16 cellular contexts compared by ENCODE assay signal in genomic region chr6:52636830-52637229, GRCh38. TPM values are rescaled to one million over a fixed set of nuclear protein-coding genes. Genes with fewer than 3 reads are reported as not detected.
DNase-seq lines count a peak whose midpoint lies in the region; ATAC-seq and TF ChIP-seq lines count a peak whose summit lies in the region.
"Had no signal": no experiment of that assay in that cellular context is flagged by ENCODE, and none has a peak within 500 bp of the region (broad histone marks: within the 10 kb centered on the region; RNA-seq: fewer than 3 reads in every experiment).

No MANE protein-coding gene starts in this region.

- WGBS in right lobe of liver (ENCODE audit: insufficient coverage, low coverage, low lambda C conversion rate, missing lambda C conversion rate), result 17% methylated on average over 2 of the region's 2 CpGs

- no peak for DNase-seq in left lung
- DNase-seq in right lobe of liver, result no peak
- no peak for DNase-seq in activated CD8-positive, alpha-beta T cell treated with anti-CD3 and anti-CD28 coated beads for 36 hours
- DNase-seq in GM13976 (ENCODE audit: low spot score), result no peak
- DNase-seq: C1 segment of cervical spinal cord; Calu3; CD4-positive, alpha-beta memory T cell; COR-L47; DND-41; H9; HFFc6 had no signal

- H3K27me3 Mint-ChIP-seq in nephron (ENCODE audit: low read depth), result no peaks in the 10 kb centered on the region
- peaks cover 15% of the 10 kb centered on the region for H3K27me3 Mint-ChIP-seq in activated CD8-positive, alpha-beta T cell treated with anti-CD3 and anti-CD28 coated beads for 36 hours

- ATAC-seq in left lung (peak; percentile 62), right lobe of liver (peak; percentile 75 to 95 (median 84)), HG03378 (IDR thresholded peaks at IDR 0.05; ENCODE audit: unreplicated experiment) (no peak), GM18502 (IDR thresholded peaks at IDR 0.05; ENCODE audit: poor library complexity, unreplicated experiment) (no peak)
- no peak for ATAC-seq in activated CD8-positive, alpha-beta T cell treated with anti-CD3 and anti-CD28 coated beads for 36 hours
- ATAC-seq: GM23338, HCT116 had no signal

- no peaks in the 10 kb centered on the region for H3K36me3 Mint-ChIP-seq in nephron (ENCODE audit: low read depth)
- H3K36me3 Mint-ChIP-seq in activated CD8-positive, alpha-beta T cell treated with anti-CD3 and anti-CD28 coated beads for 36 hours (ENCODE audit: low read depth), result no peaks in the 10 kb centered on the region
- H3K36me3 Mint-ChIP-seq: CD4-positive, alpha-beta memory T cell had no signal

- intact Hi-C loops in left lung (cut with DNase I) (no loop called here), right lobe of liver (cut with DNase I) (no loop called here)
- intact Hi-C loops in activated CD8-positive, alpha-beta T cell treated with anti-CD3 and anti-CD28 coated beads for 36 hours (cut with micrococcal nuclease), result no loop called here

- no peaks in the 10 kb centered on the region for H3K9me3 ChIP-seq in left lung
- H3K9me3 ChIP-seq in right lobe of liver, result no peaks in the 10 kb centered on the region

- no peaks in the 10 kb centered on the region for H3K9me3 Mint-ChIP-seq in nephron
- H3K9me3 Mint-ChIP-seq in activated CD8-positive, alpha-beta T cell treated with anti-CD3 and anti-CD28 coated beads for 36 hours, result no peaks in the 10 kb centered on the region
- H3K9me3 Mint-ChIP-seq: CD4-positive, alpha-beta memory T cell; GM23338; H9; HFFc6 had no signal

- H3K27ac Mint-ChIP-seq in nephron, result peak overlapping the region in 2 of 3 experiments; percentile 5 to 20
- no peak overlapping the region for H3K27ac Mint-ChIP-seq in activated CD8-positive, alpha-beta T cell treated with anti-CD3 and anti-CD28 coated beads for 36 hours
- H3K27ac Mint-ChIP-seq: CD4-positive, alpha-beta memory T cell; GM23338; H9; HFFc6 had no signal

- H3K27ac ChIP-seq in left lung (no peak overlapping the region), right lobe of liver (no peak overlapping the region)

- H3K4me1 Mint-ChIP-seq in nephron, result peaks cover 21% of the 10 kb centered on the region
- peaks cover 12% of the 10 kb centered on the region for H3K4me1 Mint-ChIP-seq in activated CD8-positive, alpha-beta T cell treated with anti-CD3 and anti-CD28 coated beads for 36 hours (ENCODE audit: low read depth)

- TF ChIP-seq CTCF in left lung (IDR thresholded peaks at IDR 0.05) (no peak), right lobe of liver (IDR thresholded peaks at IDR 0.05) (no peak), nephron (IDR thresholded peaks at IDR 0.05; ENCODE audit: unreplicated experiment in 3 of 3) (no peak), GM13976 (IDR thresholded peaks at IDR 0.05; ENCODE audit: borderline replicate concordance, control extremely low read depth, extremely low read depth, insufficient read depth, missing control alignments) (no peak)
- no peak for TF ChIP-seq CTCF in activated CD8-positive, alpha-beta T cell treated with anti-CD3 and anti-CD28 coated beads for 36 hours (IDR thresholded peaks at IDR 0.05)

- H3K4me1 ChIP-seq in left lung (peaks cover 0 to 20% of the 10 kb centered on the region in 2 donors), right lobe of liver (peaks cover 0 to 8% (median 0%) of the 10 kb centered on the region in 4 donors)

- no peak for TF ChIP-seq POLR2A in right lobe of liver (IDR thresholded peaks at IDR 0.05)

- in situ Hi-C loops in GM13976 (cut with MboI; ENCODE audit: low sequenced_read_pairs, unreplicated experiment), result no loop called here

- CTCF ChIA-PET in activated CD8-positive, alpha-beta T cell treated with anti-CD3 and anti-CD28 coated beads for 36 hours (lab: Charles Lee), result interaction anchor here (3.6 kb wide), 1 partner anchor 15 kb away, joined by 31 read pairs; no protein-coding TSS in a partner anchor

- H3K27me3 ChIP-seq in left lung, result peaks cover 0 to 16% of the 10 kb centered on the region in 2 donors
- H3K27me3 ChIP-seq in right lobe of liver, result no peaks in the 10 kb centered on the region

- POLR2A ChIA-PET in activated CD8-positive, alpha-beta T cell treated with anti-CD3 and anti-CD28 coated beads for 36 hours (lab: Charles Lee), result no interaction called here

- no peak overlapping the region for H3K4me3 Mint-ChIP-seq in nephron
- H3K4me3 Mint-ChIP-seq in activated CD8-positive, alpha-beta T cell treated with anti-CD3 and anti-CD28 coated beads for 36 hours, result no peak overlapping the region
- H3K4me3 Mint-ChIP-seq: CD4-positive, alpha-beta memory T cell; GM23338; H9; HFFc6 had no signal

- H3K4me3 ChIP-seq in left lung (no peak overlapping the region), right lobe of liver (no peak overlapping the region)
- H3K4me3 ChIP-seq: GM23338 had no signal

- H3K36me3 ChIP-seq in left lung, result no peaks in the 10 kb centered on the region
- no peaks in the 10 kb centered on the region for H3K36me3 ChIP-seq in right lobe of liver

RNA-seq across cellular contexts. Expression of gene TMEM14A, which starts 34.1 kb away (rescaled TPM):
- total RNA-seq in left lung, result 10 to 100 TPM; 20.6 to 24.1 TPM
- total RNA-seq in right lobe of liver, result 10 to 100 TPM; 20.7 to 41.2 (median 33.3) TPM
- total RNA-seq in activated CD8-positive, alpha-beta T cell treated with anti-CD3 and anti-CD28 coated beads for 36 hours, result 10 to 100 TPM; 13.4 to 15.1 TPM

RNA-seq across cellular contexts. Expression of gene TRAM2, which starts 60.0 kb away (rescaled TPM):
- total RNA-seq in left lung, result 10 to 100 TPM; 30.5 to 38.4 TPM
- 10 to 100 TPM; 16.1 to 24.8 (median 17.8) TPM for total RNA-seq in right lobe of liver
- total RNA-seq in activated CD8-positive, alpha-beta T cell treated with anti-CD3 and anti-CD28 coated beads for 36 hours, result 1 to 10 TPM in 1 of 2 experiments, under 1 TPM in 1; 0.94 to 1.0 TPM

Comparison
In these comparisons a context has a peak if more than half of its experiments do, and no peak if none do; other contexts are left out.
1. ATAC-seq: peak in left lung (single experiment) and right lobe of liver (4 of 4); none in HG03378 (single experiment), activated CD8-positive, alpha-beta T cell treated with anti-CD3 and anti-CD28 coated beads for 36 hours (single experiment) and GM18502 (single experiment).
2. RNA of gene TRAM2, which starts 60.0 kb away (total RNA-seq): 30.5 to 38.4 TPM in left lung and 16.1 to 24.8 TPM in right lobe of liver; 0.94 to 1.0 TPM in activated CD8-positive, alpha-beta T cell treated with anti-CD3 and anti-CD28 coated beads for 36 hours; every median in the first group is over 4 times any median in the second.